In the genomic region with DNA sequence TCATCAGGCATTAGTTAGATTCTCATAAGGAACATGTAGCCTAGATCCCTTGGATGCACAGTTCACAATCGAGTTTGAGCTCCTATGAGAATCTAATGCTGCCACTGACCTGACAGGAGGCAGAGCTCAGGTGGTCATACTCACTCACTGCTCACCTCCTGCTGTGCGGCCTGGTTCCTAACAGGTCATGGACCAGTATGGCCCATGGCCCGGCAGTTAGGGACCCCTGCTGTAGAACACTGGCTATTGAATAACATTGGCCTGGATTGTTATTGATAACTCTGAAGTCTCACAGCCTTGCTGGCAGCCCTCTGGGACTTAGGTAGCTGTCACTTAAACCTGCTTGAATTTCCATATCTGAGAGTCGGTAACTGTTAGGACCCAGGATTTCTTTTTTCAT, we compare ENCODE assay signal across 18 cellular contexts.
"Had no signal": no experiment of that assay in that cellular context is flagged by ENCODE, and none has a peak within 500 bp of the region (broad histone marks: within the 10 kb centered on the region; RNA-seq: fewer than 3 reads in every experiment).

No MANE protein-coding gene starts in this region.

- DNase-seq: KBM-7, MV-4-11, NCI-H1048, NCI-H1105, NCI-H1417, NCI-H1436 treated with DMSO at 0.1 percent for 48 hours, NCI-H1694, NCI-H187 treated with DMSO at 0.1 percent for 48 hours, NCI-H2029 treated with DMSO at 0.1 percent for 48 hours, NCI-H2171 treated with DMSO at 0.1 percent for 48 hours, NCI-H2227 treated with DMSO at 0.1 percent for 48 hours, NCI-H524, NCI-H69, NCI-H774, PC-3, SHP77, SK-N-SH had no signal

- H3K27ac ChIP-seq: RWPE1 had no signal

- H3K9me3 ChIP-seq: SK-N-SH had no signal
